10 cellular contexts compared by ENCODE assay signal in the genomic region with DNA sequence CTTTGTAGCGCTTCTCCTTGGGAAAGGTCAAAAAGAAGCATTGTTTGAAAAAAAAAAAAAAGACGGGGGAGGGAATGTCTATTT. TPM values are rescaled to one million over a fixed set of nuclear protein-coding genes. Genes with fewer than 3 reads are reported as not detected.
A peak's percentile ranks its signal among the peaks of the same experiment; 100 is the strongest.
DNase-seq lines count a peak whose midpoint lies in the region; ATAC-seq, FAIRE-seq and TF ChIP-seq lines count a peak whose summit lies in the region.
"Had no signal": no experiment of that assay in that cellular context is flagged by ENCODE, and none has a peak within 500 bp of the region (broad histone marks: within the 10 kb centered on the region; RNA-seq: fewer than 3 reads in every experiment).

A gene (minus strand): TSS at position 46 of the 84 bp plus-strand sequence. CDS start 5,302 bp downstream, outside the sequence.

- H4K20me1 ChIP-seq in GM23248 (ENCODE audit: insufficient read depth): no peaks in the 10 kb centered on the region
- no peaks in the 10 kb centered on the region for H4K20me1 ChIP-seq in keratinocyte (ENCODE audit: control insufficient read depth, extremely low read depth, insufficient read depth, low read length)

- H3K27ac Mint-ChIP-seq in activated CD4-positive, alpha-beta memory T cell treated with anti-CD3 and anti-CD28 coated beads for 36 hours: no peak within 1 kb of the TSS
- H3K27ac Mint-ChIP-seq: activated naive CD8-positive, alpha-beta T cell treated with anti-CD3 and anti-CD28 coated beads, Interleukin-2, amount 50 U/mL, for 24 hours had no signal

- H3K4me1 ChIP-seq in GM23248 (ENCODE audit: insufficient read depth): 0 out of 2 replicates have a peak, but pooled peaks cover 5% of the 10 kb centered on the region
- peaks cover 5% of the 10 kb centered on the region for H3K4me1 ChIP-seq in keratinocyte (ENCODE audit: control insufficient read depth, extremely low read depth, insufficient read depth, low read length)

- no peaks in the 10 kb centered on the region for H3K4me1 Mint-ChIP-seq in activated CD4-positive, alpha-beta memory T cell treated with anti-CD3 and anti-CD28 coated beads for 36 hours (ENCODE audit: low read depth)
- H3K4me1 Mint-ChIP-seq: activated naive CD8-positive, alpha-beta T cell treated with anti-CD3 and anti-CD28 coated beads, Interleukin-2, amount 50 U/mL, for 24 hours had no signal

- H3K27me3 ChIP-seq in GM23248 (replicated peaks; ENCODE audit: insufficient read depth): no peaks in the 10 kb centered on the region
- H3K27me3 ChIP-seq in keratinocyte (ENCODE audit: control insufficient read depth, extremely low read depth, insufficient read depth, low read length): peaks cover 68% of the 10 kb centered on the region

- H3K36me3 ChIP-seq in GM23248 (ENCODE audit: low read depth) (no peaks in the 10 kb centered on the region), keratinocyte (ENCODE audit: control insufficient read depth in 2 of 2, extremely low read depth in 1 of 2, insufficient read depth in 2 of 2, low read length in 2 of 2) (no peaks in the 10 kb centered on the region)

- no peaks in the 10 kb centered on the region for H3K9me2 ChIP-seq in GM23248 (ENCODE audit: insufficient read depth)

- no peaks in the 10 kb centered on the region for H3K36me3 Mint-ChIP-seq in activated CD4-positive, alpha-beta memory T cell treated with anti-CD3 and anti-CD28 coated beads for 36 hours

- H2AFZ ChIP-seq in GM23248: peak within 1 kb of the TSS; percentile 90
- H2AFZ ChIP-seq in keratinocyte (ENCODE audit: control insufficient read depth, low read length): peak within 1 kb of the TSS; percentile 76

- in situ Hi-C loops in GM23248 (cut with MboI): no loop called here
- in situ Hi-C loops in astrocyte of the cerebellum (cut with HindIII; ENCODE audit: low sequenced_read_pairs): no loop called here

- H3K9ac ChIP-seq in GM23248 (peak within 1 kb of the TSS; percentile 53), keratinocyte (ENCODE audit: control insufficient read depth, extremely low read depth, insufficient read depth, low read length) (no peak within 1 kb of the TSS)

- no peak for TF ChIP-seq CTCF in astrocyte of the cerebellum (IDR thresholded peaks at IDR 0.05; ENCODE audit: low read depth, low read length, missing control alignments)
- no peak for TF ChIP-seq CTCF in keratinocyte (optimal IDR thresholded peaks at IDR 0.05 in 1 of 3, IDR thresholded peaks at IDR 0.05 in 1 of 3, conservative IDR thresholded peaks at IDR 0.05 in 1 of 3; ENCODE audit: extremely low read depth in 1 of 3, insufficient read depth in 2 of 3, low read length in 3 of 3)

- H3K9me3 ChIP-seq in GM23248 (ENCODE audit: low read depth) (no peaks in the 10 kb centered on the region), keratinocyte (ENCODE audit: control insufficient read depth, low read depth, low read length) (no peaks in the 10 kb centered on the region)

- CTCF ChIA-PET in activated CD4-positive, alpha-beta memory T cell treated with anti-CD3 and anti-CD28 coated beads for 36 hours (lab: Charles Lee): no interaction called here

- no peaks in the 10 kb centered on the region for H3K79me2 ChIP-seq in GM23248 (ENCODE audit: insufficient read depth)
- H3K79me2 ChIP-seq in keratinocyte (ENCODE audit: control insufficient read depth, insufficient read depth, low read length): no peaks in the 10 kb centered on the region

- 0 out of 2 replicates have a peak, but pooled peaks cover 5% of the 10 kb centered on the region for H3F3A ChIP-seq in GM23248 (ENCODE audit: insufficient read depth)

- POLR2A ChIA-PET in activated CD4-positive, alpha-beta memory T cell treated with anti-CD3 and anti-CD28 coated beads for 36 hours (lab: Charles Lee): no interaction called here

- no peak for DNase-seq in GM23248
- no peak for DNase-seq in astrocyte of the cerebellum (ENCODE audit: low read depth)
- DNase-seq in keratinocyte (ENCODE audit: low read depth, low spot score): no peak
- no peak for DNase-seq in skeletal muscle cell (ENCODE audit: low read depth)
- DNase-seq in stimulated activated naive CD8-positive, alpha-beta T cell treated with anti-CD3 and anti-CD28 coated beads, Interleukin-15, Interleukin-2, amounts not matched to agents 100 U/mL and 50 U/mL, for 24 hours: no peak
- DNase-seq in NCI-H82 treated with DMSO at 0.1 percent for 48 hours (lab: John Stamatoyannopoulos, UW; ENCODE audit: unreplicated experiment): no peak
- DNase-seq in activated CD4-positive, alpha-beta memory T cell treated with anti-CD3 and anti-CD28 coated beads for 36 hours: no peak
- DNase-seq: activated naive CD8-positive, alpha-beta T cell treated with anti-CD3 and anti-CD28 coated beads, Interleukin-2, amount 50 U/mL, for 24 hours; Karpas-422 had no signal

- H3K4me2 ChIP-seq in GM23248 (ENCODE audit: unreplicated experiment) (peak within 1 kb of the TSS; percentile 99), keratinocyte (ENCODE audit: control insufficient read depth, extremely low read depth, insufficient read depth, low read depth, low read length) (peak within 1 kb of the TSS; percentile 84)

- intact Hi-C loops in activated CD4-positive, alpha-beta memory T cell treated with anti-CD3 and anti-CD28 coated beads for 36 hours (cut with micrococcal nuclease): no loop called here

- H3K9me3 Mint-ChIP-seq in activated CD4-positive, alpha-beta memory T cell treated with anti-CD3 and anti-CD28 coated beads for 36 hours: no peaks in the 10 kb centered on the region

- H3K4me3 ChIP-seq in GM23248: peak within 1 kb of the TSS; percentile 83
- peak within 1 kb of the TSS; percentile 47 for H3K4me3 ChIP-seq in astrocyte of the cerebellum (ENCODE audit: low read depth, low read length)
- peak within 1 kb of the TSS in 2 of 3 experiments; percentile 40 to 48 for H3K4me3 ChIP-seq in keratinocyte (ENCODE audit: control insufficient read depth in 2 of 3, extremely low read depth in 1 of 3, insufficient read depth in 2 of 3, low read depth in 1 of 3, low read length in 3 of 3)
- H3K4me3 ChIP-seq in skeletal muscle cell (ENCODE audit: low read depth, low read length): peak within 1 kb of the TSS; percentile 48

- H3K9me1 ChIP-seq in keratinocyte (ENCODE audit: control insufficient read depth, extremely low read depth, insufficient read depth, low read length): no peaks in the 10 kb centered on the region

- H3K27ac ChIP-seq in GM23248: no peak within 1 kb of the TSS
- H3K27ac ChIP-seq in keratinocyte (ENCODE audit: control insufficient read depth, insufficient read depth, low read length): no peak within 1 kb of the TSS

- no peak within 1 kb of the TSS for H3K4me3 Mint-ChIP-seq in activated CD4-positive, alpha-beta memory T cell treated with anti-CD3 and anti-CD28 coated beads for 36 hours
- H3K4me3 Mint-ChIP-seq: activated naive CD8-positive, alpha-beta T cell treated with anti-CD3 and anti-CD28 coated beads, Interleukin-2, amount 50 U/mL, for 24 hours had no signal

- H3K27me3 Mint-ChIP-seq in activated CD4-positive, alpha-beta memory T cell treated with anti-CD3 and anti-CD28 coated beads for 36 hours: peaks cover 26% of the 10 kb centered on the region

- FAIRE-seq in keratinocyte (lab: Jason Lieb, UNC): no peak

- dilution Hi-C loops in keratinocyte (cut with MboI; ENCODE audit: extremely low pct_ligation_motif_present, low sequenced_read_pairs): no loop called here

- 0% methylated on average over 2 of the region's 2 CpGs for WGBS in GM23248 (ENCODE audit: low coverage in 1 of 2, low lambda C conversion rate in 2 of 2, missing lambda C conversion rate in 2 of 2), 2 experiments

- no peak for ATAC-seq in stimulated activated naive CD8-positive, alpha-beta T cell treated with anti-CD3 and anti-CD28 coated beads, Interleukin-15, Interleukin-2, amounts not matched to agents 100 U/mL and 50 U/mL, for 24 hours
- no peak for ATAC-seq in HG03469 (IDR thresholded peaks at IDR 0.05; ENCODE audit: unreplicated experiment)
- ATAC-seq: activated naive CD8-positive, alpha-beta T cell treated with anti-CD3 and anti-CD28 coated beads, Interleukin-2, amount 50 U/mL, for 24 hours had no signal

RNA-seq across cellular contexts. Expression of the gene that starts here (rescaled TPM):
- not detected in 2 replicates for total RNA-seq in GM23248 (2014; rRNA removed; shearing (Covaris generic))
- 0.27 and 0.38 TPM in 2 replicates for polyA plus RNA-seq in GM23248 (2016; fragmentation: Nextera tagmentation; extraction: Ambion mirVana)
- not detected in 3 replicates for polyA plus RNA-seq in keratinocyte
- polyA plus RNA-seq in keratinocyte (2011; ENCODE audit: low read depth): not detected
- not detected in 2 replicates for polyA plus RNA-seq in keratinocyte (2011; cell fraction: cytosol; rRNA removed)
- not detected in 2 replicates for polyA plus RNA-seq in keratinocyte (2011; cell fraction: nucleus; rRNA removed)
- polyA plus RNA-seq in keratinocyte (2012; ENCODE audit: low replicate concordance): 0.14 TPM in 1 of 2 replicates, not detected in the other
- not detected in 3 replicates for polyA minus RNA-seq in keratinocyte
- not detected for polyA minus RNA-seq in keratinocyte (2011; cell fraction: cytosol; rRNA and poly(A)+ RNA removed)
- not detected in 2 replicates for polyA minus RNA-seq in keratinocyte (2011; cell fraction: nucleus; rRNA and poly(A)+ RNA removed)
- total RNA-seq in activated CD4-positive, alpha-beta memory T cell treated with anti-CD3 and anti-CD28 coated beads for 36 hours: not detected
